8 cellular contexts compared by ENCODE assay signal in genomic region chr20:37384683-37385174, GRCh38. TPM values are rescaled to one million over a fixed set of nuclear protein-coding genes. Genes with fewer than 3 reads are reported as not detected.
DNase-seq lines count a peak whose midpoint lies in the region; ATAC-seq and TF ChIP-seq lines count a peak whose summit lies in the region.

No MANE protein-coding gene starts in this region.

- intact Hi-C loops in natural killer cell (cut with micrococcal nuclease): loop anchor here (1.0 to 2.0 kb wide), 3 partner anchors 115 to 190 kb away; no protein-coding TSS in a partner anchor

- H3K36me3 ChIP-seq in BLaER1 (peaks cover 71% of the 10 kb centered on the region), esophagus (ENCODE audit: control insufficient read depth in 2 of 2, insufficient read depth in 2 of 2, low read length in 1 of 2) (peaks cover 6 to 30% of the 10 kb centered on the region in 2 donors)

- no peaks in the 10 kb centered on the region for H3K27me3 Mint-ChIP-seq in natural killer cell (ENCODE audit: low read depth in 2 of 2)

- no peak overlapping the region for H3K9ac ChIP-seq in BLaER1

- WGBS in esophagus, 2 donors: 13 to 17% methylated on average over 38 to 42 of the region's 42 CpGs

- no peaks in the 10 kb centered on the region for H3K36me3 Mint-ChIP-seq in natural killer cell

- peaks cover 44% of the 10 kb centered on the region for H4K20me1 ChIP-seq in BLaER1

- H3K4me3 Mint-ChIP-seq in natural killer cell: peak overlapping the region; percentile 93

- ATAC-seq in GM21825 (IDR thresholded peaks at IDR 0.05; ENCODE audit: unreplicated experiment) (peak; percentile 46), natural killer cell (peak; percentile 93 to 99 (median 97)), GM18907 (IDR thresholded peaks at IDR 0.05; ENCODE audit: unreplicated experiment) (no peak)

- H3K4me3 ChIP-seq in BLaER1 (peak overlapping the region; percentile 45), esophagus (ENCODE audit: low read depth in 1 of 2, low read length in 2 of 2) (peak overlapping the region; percentile 1 to 36)

- H3K4me1 Mint-ChIP-seq in natural killer cell: peaks cover 6 to 7% of the 10 kb centered on the region in 2 donors

- H3K27me3 ChIP-seq in BLaER1: no peaks in the 10 kb centered on the region
- H3K27me3 ChIP-seq in esophagus (ENCODE audit: control insufficient read depth in 1 of 2, insufficient read depth in 2 of 2, low read length in 2 of 2): no peaks in the 10 kb centered on the region

- TF ChIP-seq CTCF in natural killer cell (IDR thresholded peaks at IDR 0.05): peak; percentile 85

- H3K9me3 ChIP-seq in BLaER1 (no peaks in the 10 kb centered on the region), esophagus (ENCODE audit: control insufficient read depth in 2 of 2, insufficient read depth in 1 of 2, low read depth in 1 of 2, low read length in 1 of 2) (no peaks in the 10 kb centered on the region)

- peak overlapping the region in 1 of 2 donors; percentile 81 for H3K27ac Mint-ChIP-seq in natural killer cell

- H3K27ac ChIP-seq in BLaER1: no peak overlapping the region
- no peak overlapping the region for H3K27ac ChIP-seq in esophagus (ENCODE audit: low read depth in 2 of 2, low read length in 1 of 2)

- H3K9me3 Mint-ChIP-seq in natural killer cell: no peaks in the 10 kb centered on the region

- H3K4me2 ChIP-seq in BLaER1: peak overlapping the region; percentile 67

- DNase-seq in NCI-H82 (lab: John Stamatoyannopoulos, UW) (peak; percentile 72), natural killer cell (peak; percentile 82)
- peak; percentile 29 for DNase-seq in activated CD8-positive, alpha-beta memory T cell treated with anti-CD3 and anti-CD28 coated beads, Interleukin-2, amount 50 U/mL, for 24 hours (ENCODE audit: extremely low read depth)
- peak; percentile 65 for DNase-seq in stimulated activated naive CD4-positive, alpha-beta T cell treated with Interleukin-2 at 50 U/mL for 16 hours (lab: John Stamatoyannopoulos, UW)

- peaks cover 42% of the 10 kb centered on the region for H3K4me1 ChIP-seq in BLaER1
- peaks cover 0 to 4% of the 10 kb centered on the region in 2 donors for H3K4me1 ChIP-seq in esophagus (ENCODE audit: control insufficient read depth in 2 of 2, insufficient read depth in 2 of 2, low read length in 1 of 2)

RNA-seq across cellular contexts. Expression of gene SRC, which starts 38.8 kb away (rescaled TPM):
- 10 to 100 TPM; 26.9 to 59.4 TPM for polyA plus RNA-seq in esophagus
- 10 to 100 TPM in 2 of 3 donors, 1 to 10 TPM in 1; 2.3 to 15.6 (median 10.5) TPM for total RNA-seq in natural killer cell

Comparison
In these comparisons a context has a peak if more than half of its experiments do, and no peak if none do; other contexts are left out.
1. DNase-seq: peak in every context shown above with its lines; median percentile 82 in natural killer cell; 72 in NCI-H82; 65 in stimulated activated naive CD4-positive, alpha-beta T cell treated with Interleukin-2 at 50 U/mL for 16 hours; 29 in activated CD8-positive, alpha-beta memory T cell treated with anti-CD3 and anti-CD28 coated beads, Interleukin-2, amount 50 U/mL, for 24 hours.